Comparison of ENCODE assay signal across 10 cellular contexts in the genomic region with DNA sequence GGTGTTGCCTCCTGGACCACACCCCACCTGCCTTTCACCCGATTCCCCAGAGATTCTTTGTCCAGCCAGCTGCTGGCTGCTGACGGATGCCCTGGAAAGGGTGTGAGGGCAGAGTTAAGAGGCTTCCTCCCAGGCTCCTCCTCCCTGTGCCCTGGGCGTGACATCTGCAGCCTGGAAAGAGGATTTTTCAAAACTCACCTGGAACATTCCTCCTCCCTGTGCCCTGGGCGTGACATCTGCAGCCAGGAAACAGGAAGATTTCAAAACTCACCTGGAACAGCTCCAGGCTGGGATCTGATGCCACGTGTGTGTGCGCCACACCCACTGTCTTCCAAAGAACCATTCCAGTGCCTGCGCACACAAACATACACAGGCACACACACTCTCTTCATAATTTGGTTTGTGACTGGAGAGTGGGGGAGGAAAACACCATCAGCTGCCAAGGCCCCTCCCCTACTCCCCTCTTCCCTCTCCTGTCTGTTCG. TPM values are rescaled to one million over a fixed set of nuclear protein-coding genes. Genes with fewer than 3 reads are reported as not detected.
DNase-seq lines count a peak whose midpoint lies in the region; ATAC-seq, FAIRE-seq and TF ChIP-seq lines count a peak whose summit lies in the region.
"Had no signal": no experiment of that assay in that cellular context is flagged by ENCODE, and none has a peak within 500 bp of the region (broad histone marks: within the 10 kb centered on the region; RNA-seq: fewer than 3 reads in every experiment).

No MANE protein-coding gene starts in this region.

- H3K27me3 ChIP-seq in mammary epithelial cell (ENCODE audit: insufficient read depth, low read length), result no peaks in the 10 kb centered on the region

- TF ChIP-seq RAD21 in Ishikawa (IDR thresholded peaks at IDR 0.05; ENCODE audit: low read depth), result no peak

- H3K9me3 Mint-ChIP-seq in mesothelial cell of epicardium, result no peaks in the 10 kb centered on the region
- H3K9me3 Mint-ChIP-seq: CD8-positive, alpha-beta memory T cell had no signal

- peaks cover 52% of the 10 kb centered on the region for H3K79me2 ChIP-seq in mammary epithelial cell (ENCODE audit: insufficient read depth, low read length)

- H3K4me2 ChIP-seq in mammary epithelial cell (ENCODE audit: insufficient read depth, low read depth, low read length), result peak overlapping the region; percentile 42

- TF ChIP-seq CTCF in 22Rv1 (IDR thresholded peaks at IDR 0.05) (no peak), mammary epithelial cell (conservative IDR thresholded peaks at IDR 0.05 in 1 of 2, IDR thresholded peaks at IDR 0.05 in 1 of 2; ENCODE audit: extremely low read depth in 1 of 2, insufficient read depth in 1 of 2, low read depth in 1 of 2, low read length in 2 of 2) (no peak), mesothelial cell of epicardium (IDR thresholded peaks at IDR 0.05; ENCODE audit: unreplicated experiment) (no peak)

- DNase-seq in mammary epithelial cell, result peak; percentile 97
- DNase-seq in mesothelial cell of epicardium (ENCODE audit: low spot score in 2 of 2, unreplicated experiment in 2 of 2), result no peak
- DNase-seq in medulla oblongata (ENCODE audit: extremely low spot score), result no peak
- no peak for DNase-seq in H54 (ENCODE audit: insufficient read length, low spot score)
- DNase-seq in T-helper 17 cell, result no peak
- DNase-seq: CD8-positive, alpha-beta memory T cell; NCI-H1694 treated with DMSO at 0.1 percent for 48 hours had no signal

- intact Hi-C loops in mammary epithelial cell (cut with micrococcal nuclease), result loop anchor here (1.0 kb wide), 2 partner anchors 9 to 31 kb away; a partner anchor contains a TSS

- ATAC-seq in HG03039 (IDR thresholded peaks at IDR 0.05; ENCODE audit: unreplicated experiment) (no peak), T-helper 17 cell (no peak)

- no peak; the same call in 1 of the 2 replicates for TF ChIP-seq EP300 in Ishikawa (IDR thresholded peaks at IDR 0.05; ENCODE audit: borderline replicate concordance)

- dilution Hi-C loops in mammary epithelial cell (cut with HindIII; ENCODE audit: low sequenced_read_pairs), result no loop called here

- no TSS peak for BruUV-seq in mammary epithelial cell (replicated peaks; lab: Mats Ljungman, UMichigan)

- CTCF ChIA-PET in mammary epithelial cell (lab: Charles Lee; ENCODE audit: low non-redundant PET), result interaction anchor here (0.5 to 0.6 kb wide), 2 partner anchors 15 to 32 kb away, joined by 3 to 7 read pairs; no protein-coding TSS in a partner anchor

- no peak overlapping the region for H3K4me3 Mint-ChIP-seq in mesothelial cell of epicardium
- H3K4me3 Mint-ChIP-seq in T-helper 17 cell, result no peak overlapping the region

- H4K20me1 ChIP-seq in mammary epithelial cell (ENCODE audit: insufficient read depth, low read length), result no peaks in the 10 kb centered on the region

- H3K4me1 ChIP-seq in mammary epithelial cell (ENCODE audit: insufficient read depth, low read length), result peaks cover 45% of the 10 kb centered on the region

- H2AFZ ChIP-seq in mammary epithelial cell (ENCODE audit: low read depth, low read length), result no peak overlapping the region

- H3K27ac Mint-ChIP-seq in mesothelial cell of epicardium (peak overlapping the region; percentile 74), T-helper 17 cell (no peak overlapping the region)

- no peaks in the 10 kb centered on the region for H3K9me3 ChIP-seq in mammary epithelial cell (replicated peaks; ENCODE audit: insufficient read depth, low read length)
- H3K9me3 ChIP-seq in T-helper 17 cell (ENCODE audit: control insufficient read depth, low read length, poor library complexity, severe bottlenecking), result no peaks in the 10 kb centered on the region

- H3K36me3 Mint-ChIP-seq in mesothelial cell of epicardium (peaks cover 21% of the 10 kb centered on the region), T-helper 17 cell (ENCODE audit: low read depth) (peaks cover 2% of the 10 kb centered on the region)

- in situ Hi-C loops in mammary epithelial cell (cut with MboI; ENCODE audit: low sequenced_read_pairs in 2 of 2), result no loop called here

- no peak for FAIRE-seq in H54 (lab: Jason Lieb, UNC)

- peak overlapping the region; percentile 51 for H3K9ac ChIP-seq in mammary epithelial cell (ENCODE audit: insufficient read depth, low read length)

- H3K27ac ChIP-seq in 22Rv1 (peak overlapping the region; percentile 29), mammary epithelial cell (ENCODE audit: insufficient read depth, low read depth, low read length) (peak overlapping the region; percentile 64)

- H3K36me3 ChIP-seq in mammary epithelial cell (ENCODE audit: insufficient read depth, low read length), result peaks cover 12% of the 10 kb centered on the region

- no peak for TF ChIP-seq POLR2A in H54 (IDR thresholded peaks at IDR 0.05; ENCODE audit: low read depth, low read length)

- WGBS in mammary epithelial cell (ENCODE audit: low coverage, missing lambda C conversion rate), result 1% methylated on average over 8 of the region's 8 CpGs

- no peak overlapping the region for H3K4me3 ChIP-seq in mammary epithelial cell (replicated peaks in 1 of 3; ENCODE audit: insufficient read depth in 1 of 3, low read depth in 2 of 3, low read length in 3 of 3)

- H3K4me1 Mint-ChIP-seq in mesothelial cell of epicardium (peaks cover 49% of the 10 kb centered on the region), T-helper 17 cell (peaks cover 10% of the 10 kb centered on the region)

- no peaks in the 10 kb centered on the region for H3K27me3 Mint-ChIP-seq in mesothelial cell of epicardium (ENCODE audit: low read depth)
- no peaks in the 10 kb centered on the region for H3K27me3 Mint-ChIP-seq in T-helper 17 cell

TF ChIP-seq in Ishikawa, 13 proteins besides CTCF, POLR2A, EP300 and RAD21:
- peak; percentile 95 for TF ChIP-seq CEBPB (IDR thresholded peaks at IDR 0.05)
- TF ChIP-seq, protein P1, sequence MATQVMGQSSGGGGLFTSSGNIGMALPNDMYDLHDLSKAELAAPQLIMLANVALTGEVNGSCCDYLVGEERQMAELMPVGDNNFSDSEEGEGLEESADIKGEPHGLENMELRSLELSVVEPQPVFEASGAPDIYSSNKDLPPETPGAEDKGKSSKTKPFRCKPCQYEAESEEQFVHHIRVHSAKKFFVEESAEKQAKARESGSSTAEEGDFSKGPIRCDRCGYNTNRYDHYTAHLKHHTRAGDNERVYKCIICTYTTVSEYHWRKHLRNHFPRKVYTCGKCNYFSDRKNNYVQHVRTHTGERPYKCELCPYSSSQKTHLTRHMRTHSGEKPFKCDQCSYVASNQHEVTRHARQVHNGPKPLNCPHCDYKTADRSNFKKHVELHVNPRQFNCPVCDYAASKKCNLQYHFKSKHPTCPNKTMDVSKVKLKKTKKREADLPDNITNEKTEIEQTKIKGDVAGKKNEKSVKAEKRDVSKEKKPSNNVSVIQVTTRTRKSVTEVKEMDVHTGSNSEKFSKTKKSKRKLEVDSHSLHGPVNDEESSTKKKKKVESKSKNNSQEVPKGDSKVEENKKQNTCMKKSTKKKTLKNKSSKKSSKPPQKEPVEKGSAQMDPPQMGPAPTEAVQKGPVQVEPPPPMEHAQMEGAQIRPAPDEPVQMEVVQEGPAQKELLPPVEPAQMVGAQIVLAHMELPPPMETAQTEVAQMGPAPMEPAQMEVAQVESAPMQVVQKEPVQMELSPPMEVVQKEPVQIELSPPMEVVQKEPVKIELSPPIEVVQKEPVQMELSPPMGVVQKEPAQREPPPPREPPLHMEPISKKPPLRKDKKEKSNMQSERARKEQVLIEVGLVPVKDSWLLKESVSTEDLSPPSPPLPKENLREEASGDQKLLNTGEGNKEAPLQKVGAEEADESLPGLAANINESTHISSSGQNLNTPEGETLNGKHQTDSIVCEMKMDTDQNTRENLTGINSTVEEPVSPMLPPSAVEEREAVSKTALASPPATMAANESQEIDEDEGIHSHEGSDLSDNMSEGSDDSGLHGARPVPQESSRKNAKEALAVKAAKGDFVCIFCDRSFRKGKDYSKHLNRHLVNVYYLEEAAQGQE (IDR thresholded peaks at IDR 0.05; ENCODE audit: low read depth), result no peak
- no peak for TF ChIP-seq TAF1 (IDR thresholded peaks at IDR 0.05; ENCODE audit: low read depth)
- peak; percentile 74 for TF ChIP-seq TEAD4 (IDR thresholded peaks at IDR 0.05)
- TF ChIP-seq, protein P2, sequence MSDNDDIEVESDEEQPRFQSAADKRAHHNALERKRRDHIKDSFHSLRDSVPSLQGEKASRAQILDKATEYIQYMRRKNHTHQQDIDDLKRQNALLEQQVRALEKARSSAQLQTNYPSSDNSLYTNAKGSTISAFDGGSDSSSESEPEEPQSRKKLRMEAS (IDR thresholded peaks at IDR 0.05), result peak; percentile 92
- no peak for TF ChIP-seq EGR1 (IDR thresholded peaks at IDR 0.05)
- TF ChIP-seq NFIC (IDR thresholded peaks at IDR 0.05), result peak; percentile 82
- 0 out of 2 replicates have a peak, but pooled peaks have one; percentile 33 for TF ChIP-seq YY1 (IDR thresholded peaks at IDR 0.05; ENCODE audit: low read depth)
- no peak for TF ChIP-seq CREB1 (IDR thresholded peaks at IDR 0.05; ENCODE audit: low read depth)
- peak; percentile 62; the same call in 1 of the 2 replicates for TF ChIP-seq TCF12 (IDR thresholded peaks at IDR 0.05; ENCODE audit: low read depth)
- TF ChIP-seq, protein P3, sequence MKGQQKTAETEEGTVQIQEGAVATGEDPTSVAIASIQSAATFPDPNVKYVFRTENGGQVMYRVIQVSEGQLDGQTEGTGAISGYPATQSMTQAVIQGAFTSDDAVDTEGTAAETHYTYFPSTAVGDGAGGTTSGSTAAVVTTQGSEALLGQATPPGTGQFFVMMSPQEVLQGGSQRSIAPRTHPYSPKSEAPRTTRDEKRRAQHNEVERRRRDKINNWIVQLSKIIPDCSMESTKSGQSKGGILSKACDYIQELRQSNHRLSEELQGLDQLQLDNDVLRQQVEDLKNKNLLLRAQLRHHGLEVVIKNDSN (IDR thresholded peaks at IDR 0.05), result peak; percentile 80
- no peak for TF ChIP-seq FOXM1 (IDR thresholded peaks at IDR 0.05; ENCODE audit: borderline replicate concordance, low read depth)
- TF ChIP-seq ZBTB7A (IDR thresholded peaks at IDR 0.05; ENCODE audit: low read depth), result no peak

RNA-seq across cellular contexts. Expression of a gene that starts 5.2 kb away (rescaled TPM):
- 10 to 100 TPM; 39.8 to 72.5 TPM for total RNA-seq in mammary epithelial cell
- 84.8 TPM for polyA plus RNA-seq in mammary epithelial cell
- 74.7 TPM for polyA minus RNA-seq in mammary epithelial cell
- total RNA-seq in mesothelial cell of epicardium, result 72.5 to 75.4 TPM (median 75.4 TPM) in 3 replicates
- 1 to 10 TPM; 1.2 to 2.7 TPM for total RNA-seq in T-helper 17 cell

RNA-seq across cellular contexts. Expression of a gene that starts 18.2 kb away (rescaled TPM):
- total RNA-seq in mammary epithelial cell, result 10 to 100 TPM; 26.8 to 33.5 TPM
- polyA plus RNA-seq in mammary epithelial cell, result 14.3 TPM
- 9.4 TPM for polyA minus RNA-seq in mammary epithelial cell
- 39.6 to 40.7 TPM (median 39.9 TPM) in 3 replicates for total RNA-seq in mesothelial cell of epicardium
- total RNA-seq in T-helper 17 cell, result 10 to 100 TPM; 60.0 to 69.2 TPM

RNA-seq across cellular contexts. Expression of a gene that starts 31.7 kb away (rescaled TPM):
- 10 to 100 TPM; 31.4 to 33.8 TPM for total RNA-seq in mammary epithelial cell
- polyA plus RNA-seq in mammary epithelial cell, result 22.9 TPM
- polyA minus RNA-seq in mammary epithelial cell, result 14.2 TPM
- 7.8 to 9.0 TPM (median 7.9 TPM) in 3 replicates for total RNA-seq in mesothelial cell of epicardium
- total RNA-seq in T-helper 17 cell, result 1 to 10 TPM; 5.6 to 8.6 TPM

RNA-seq across cellular contexts. Expression of a gene that starts 53.1 kb away (rescaled TPM):
- total RNA-seq in mammary epithelial cell (not detected), mesothelial cell of epicardium (0.69 to 1.1 TPM (median 0.86 TPM) in 3 replicates), T-helper 17 cell (not detected)
- not detected for polyA plus RNA-seq in mammary epithelial cell
- polyA minus RNA-seq in mammary epithelial cell, result 0.31 TPM
- total RNA-seq: CD8-positive, alpha-beta memory T cell had no signal

Comparison
In these comparisons a context has a peak if more than half of its experiments do, and no peak if none do; other contexts are left out.
1. RNA of a gene that starts 5.2 kb away (total RNA-seq): 72.5 to 75.4 TPM in mesothelial cell of epicardium and 39.8 to 72.5 TPM in mammary epithelial cell; 1.2 to 2.7 TPM in T-helper 17 cell; every median in the first group is over 10 times any median in the second.